ENCODE assay signal across 8 cellular contexts in genomic region chr1:23394664-23395063, GRCh38. TPM values are rescaled to one million over a fixed set of nuclear protein-coding genes. Genes with fewer than 3 reads are reported as not detected.
A peak's percentile ranks its signal among the peaks of the same experiment; 100 is the strongest.
DNase-seq lines count a peak whose midpoint lies in the region; ATAC-seq and TF ChIP-seq lines count a peak whose summit lies in the region.

No MANE protein-coding gene starts in this region.

- H3K27me3 ChIP-seq in suprapubic skin, result no peaks in the 10 kb centered on the region

- TF ChIP-seq CTCF in HFFc6 (IDR thresholded peaks at IDR 0.05) (no peak), coronary artery (IDR thresholded peaks at IDR 0.05) (no peak), lower leg skin (IDR thresholded peaks at IDR 0.05) (no peak), suprapubic skin (IDR thresholded peaks at IDR 0.05) (no peak)

- H3K27me3 Mint-ChIP-seq in HFFc6 (ENCODE audit: insufficient read depth), result peaks cover 3% of the 10 kb centered on the region; the same call in 1 of the 2 replicates

- H3K9me3 ChIP-seq in suprapubic skin, result no peaks in the 10 kb centered on the region

- WGBS in lower leg skin, 2 donors, result 39 to 47% methylated on average over 7 of the region's 7 CpGs
- WGBS in suprapubic skin, result 44% methylated on average over 7 of the region's 7 CpGs

- 0 out of 2 replicates have a peak, but pooled peaks cover 4% of the 10 kb centered on the region for H3K36me3 Mint-ChIP-seq in HFFc6 (ENCODE audit: low read depth)

- H3K27ac Mint-ChIP-seq in HFFc6, result peak overlapping the region; percentile 83

- H3K9me3 Mint-ChIP-seq in HFFc6, result no peaks in the 10 kb centered on the region

- no peak for TF ChIP-seq POLR2A in lower leg skin (IDR thresholded peaks at IDR 0.05)
- no peak for TF ChIP-seq POLR2A in suprapubic skin (IDR thresholded peaks at IDR 0.05)

- intact Hi-C loops in lower leg skin (cut with DNase I; ENCODE audit: low total_unique reads), result no loop called here

- ATAC-seq in HG03565 (IDR thresholded peaks at IDR 0.05; ENCODE audit: unreplicated experiment), result no peak

- peaks cover 16% of the 10 kb centered on the region for H3K36me3 ChIP-seq in suprapubic skin

- H3K4me1 ChIP-seq in suprapubic skin, result peaks cover 14% of the 10 kb centered on the region

- H3K4me3 ChIP-seq in coronary artery (no peak overlapping the region), lower leg skin (ENCODE audit: low read depth, poor library complexity, severe bottlenecking) (no peak overlapping the region), suprapubic skin (peak overlapping the region; percentile 1)

- peak overlapping the region; percentile 71 for H3K4me3 Mint-ChIP-seq in HFFc6

- H3K4me1 Mint-ChIP-seq in HFFc6 (ENCODE audit: low read depth), result peaks cover 5% of the 10 kb centered on the region; the same call in 1 of the 2 replicates

- peak; percentile 62 for DNase-seq in HFFc6
- DNase-seq in coronary artery (ENCODE audit: low spot score), result peak; percentile 83
- peak; percentile 84 to 97 for DNase-seq in lower leg skin (ENCODE audit: low spot score in 2 of 2)
- DNase-seq in suprapubic skin (ENCODE audit: low spot score in 2 of 2), result peak; percentile 93 to 94
- no peak for DNase-seq in NCI-H2081 treated with DMSO at 0.1 percent for 48 hours (lab: John Stamatoyannopoulos, UW)
- DNase-seq in stimulated activated CD4-positive, alpha-beta T cell treated with anti-CD3 and anti-CD28 coated beads, Interleukin-1b, Interleukin-23, amount 100 ng/mL, for 48 hours, result no peak
- DNase-seq in NCI-H187 treated with DMSO at 0.1 percent for 48 hours (lab: John Stamatoyannopoulos, UW), result no peak

- H3K27ac ChIP-seq in coronary artery (peak overlapping the region in 1 of 2 donors; percentile 80), suprapubic skin (peak overlapping the region; percentile 79)

- no peak for TF ChIP-seq EP300 in suprapubic skin (IDR thresholded peaks at IDR 0.05)

RNA-seq across cellular contexts. Expression of gene ZNF436, which starts 25.0 kb away (rescaled TPM):
- 1 to 10 TPM; 7.3 to 9.9 (median 8.8) TPM for total RNA-seq in HFFc6 (2021; fragmentation: NEBNext Ultra II Directional; extraction: Animal tissue kit (Norgen Biotek cat#: 25700))
- total RNA-seq in lower leg skin, result 10 to 100 TPM; 19.1 to 41.6 (median 32.8) TPM
- total RNA-seq in suprapubic skin, result 10 to 100 TPM; 21.1 to 38.2 (median 30.3) TPM

RNA-seq across cellular contexts. Expression of gene TCEA3, which starts 29.9 kb away (rescaled TPM):
- 1 to 10 TPM; 6.0 to 8.4 (median 7.1) TPM for total RNA-seq in HFFc6 (2021; fragmentation: NEBNext Ultra II Directional; extraction: Animal tissue kit (Norgen Biotek cat#: 25700))
- total RNA-seq in lower leg skin, result 10 to 100 TPM; 39.5 to 49.1 (median 46.2) TPM
- 10 to 100 TPM; 34.1 to 93.1 (median 43.2) TPM for total RNA-seq in suprapubic skin

RNA-seq across cellular contexts. Expression of gene HNRNPR, which starts 50.6 kb away (rescaled TPM):
- total RNA-seq in HFFc6 (2021; fragmentation: NEBNext Ultra II Directional; extraction: Animal tissue kit (Norgen Biotek cat#: 25700)), result 100 to 1,000 TPM; 115 to 147 (median 144) TPM
- total RNA-seq in lower leg skin, result 10 to 100 TPM; 37.7 to 61.1 (median 55.0) TPM
- total RNA-seq in suprapubic skin, result 10 to 100 TPM; 60.9 to 85.3 (median 66.0) TPM

Comparison
In these comparisons a context has a peak if more than half of its experiments do, and no peak if none do; other contexts are left out.
1. DNase-seq: peak in HFFc6 (single experiment), coronary artery (single experiment), lower leg skin (2 of 2) and suprapubic skin (2 of 2); none in NCI-H2081 treated with DMSO at 0.1 percent for 48 hours (single experiment), stimulated activated CD4-positive, alpha-beta T cell treated with anti-CD3 and anti-CD28 coated beads, Interleukin-1b, Interleukin-23, amount 100 ng/mL, for 48 hours (single experiment) and NCI-H187 treated with DMSO at 0.1 percent for 48 hours (single experiment).